In the genomic region with DNA sequence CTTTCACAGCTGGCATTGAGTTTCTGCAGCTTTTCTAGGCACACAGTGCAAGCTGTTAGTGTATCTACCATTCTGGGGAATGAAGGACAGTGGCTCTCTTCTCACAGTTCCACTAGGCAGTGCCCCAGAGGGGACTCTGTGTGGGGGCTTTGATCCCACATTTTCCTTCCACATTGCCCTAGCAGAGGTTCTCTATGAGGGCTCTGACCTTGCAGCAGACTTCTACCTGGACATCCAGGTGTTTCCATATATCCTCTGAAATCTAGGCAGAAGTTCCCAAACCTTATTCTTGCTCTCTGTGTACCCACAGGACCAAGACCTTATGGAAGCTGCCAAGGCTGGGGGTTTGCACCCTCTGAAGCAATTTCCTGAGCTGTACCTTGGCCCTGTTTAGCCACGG, we compare ENCODE assay signal across 21 cellular contexts. TPM values are rescaled to one million over a fixed set of nuclear protein-coding genes. Genes with fewer than 3 reads are reported as not detected.
DNase-seq lines count a peak whose midpoint lies in the region; ATAC-seq and TF ChIP-seq lines count a peak whose summit lies in the region.
"Had no signal": no experiment of that assay in that cellular context is flagged by ENCODE, and none has a peak within 500 bp of the region (broad histone marks: within the 10 kb centered on the region; RNA-seq: fewer than 3 reads in every experiment).

No MANE protein-coding gene starts in this region.

- H3K4me3 Mint-ChIP-seq in T-helper 17 cell = no peak overlapping the region
- H3K4me3 Mint-ChIP-seq: GM23338, H9 had no signal

- H3K9me3 ChIP-seq in T-helper 17 cell (ENCODE audit: control insufficient read depth, low read length, poor library complexity, severe bottlenecking) (no peaks in the 10 kb centered on the region), neutrophil (no peaks in the 10 kb centered on the region)

- H3K79me2 ChIP-seq in ACC112 (ENCODE audit: control insufficient read depth, insufficient read depth, low read length, unreplicated experiment) = peaks cover 26% of the 10 kb centered on the region

- no peak for TF ChIP-seq CTCF in neutrophil (IDR thresholded peaks at IDR 0.05)

- peak overlapping the region; percentile 94 for H3K27ac Mint-ChIP-seq in T-helper 17 cell
- H3K27ac Mint-ChIP-seq: GM23338, H9 had no signal

- no peaks in the 10 kb centered on the region for H3K27me3 Mint-ChIP-seq in T-helper 17 cell

- ATAC-seq in T-helper 17 cell (no peak), GM18873 (IDR thresholded peaks at IDR 0.05; ENCODE audit: low FRiP score, unreplicated experiment) (no peak)
- ATAC-seq: GM23338 had no signal

- H3K36me3 ChIP-seq in ACC112 (ENCODE audit: insufficient read depth, low read length) (peaks cover 81% of the 10 kb centered on the region), neutrophil (no peaks in the 10 kb centered on the region)

- no peak overlapping the region for H2AFZ ChIP-seq in ACC112 (ENCODE audit: low read length, unreplicated experiment)
- H2AFZ ChIP-seq: GM23338 had no signal

- H3K27ac ChIP-seq in ACC112 (ENCODE audit: low read depth, low read length) (0 out of 2 replicates have a peak overlapping the region, but pooled peaks have one; percentile 86), neutrophil (peak overlapping the region; percentile 66)

- no peaks in the 10 kb centered on the region for H3K36me3 Mint-ChIP-seq in T-helper 17 cell (ENCODE audit: low read depth)

- peaks cover 17% of the 10 kb centered on the region for H3K4me1 ChIP-seq in ACC112 (ENCODE audit: control insufficient read depth, insufficient read depth, low read length, unreplicated experiment)
- H3K4me1 ChIP-seq in neutrophil (ENCODE audit: control insufficient read depth in 1 of 2, insufficient read depth in 1 of 2, low read depth in 1 of 2, low read length in 1 of 2) = peaks cover 29 to 53% of the 10 kb centered on the region in 2 experiments

- peaks cover 31% of the 10 kb centered on the region for H3K4me1 Mint-ChIP-seq in T-helper 17 cell
- H3K4me1 Mint-ChIP-seq: GM23338, H9 had no signal

- H3K27me3 ChIP-seq in ACC112 (ENCODE audit: insufficient read depth, low read length) (no peaks in the 10 kb centered on the region), neutrophil (no peaks in the 10 kb centered on the region)

- no peak overlapping the region for H3K4me3 ChIP-seq in ACC112 (ENCODE audit: low read depth, low read length)
- H3K4me3 ChIP-seq in neutrophil (ENCODE audit: low read depth in 1 of 2, low read length in 1 of 2) = no peak overlapping the region
- H3K4me3 ChIP-seq: GM23338 had no signal

- DNase-seq in DMS53 (lab: John Stamatoyannopoulos, UW) = peak; percentile 14
- no peak for DNase-seq in DMS53 treated with DMSO at 0.1 percent for 48 hours (lab: John Stamatoyannopoulos, UW; ENCODE audit: unreplicated experiment)
- no peak for DNase-seq in T-helper 17 cell
- no peak for DNase-seq in NCI-H1048 (lab: John Stamatoyannopoulos, UW)
- DNase-seq: 8988T, H9, NCI-H1092 treated with DMSO at 0.1 percent for 48 hours, NCI-H1436, NCI-H187, NCI-H2081 treated with DMSO at 0.1 percent for 48 hours, NCI-H2171, NCI-H226, NCI-H510A, NCI-H69, Right ventricle myocardium superior, RPMI8226 had no signal

RNA-seq across cellular contexts. Expression of gene IFI44, which starts 2.4 kb away (rescaled TPM):
- total RNA-seq in T-helper 17 cell = 10 to 100 TPM; 72.5 to 89.4 TPM
- total RNA-seq: GM23338, H9 had no signal

RNA-seq across cellular contexts. Expression of gene IFI44L, which starts 27.0 kb away (rescaled TPM):
- 10 to 100 TPM; 21.0 to 25.2 TPM for total RNA-seq in T-helper 17 cell
- total RNA-seq: GM23338, H9, SK-MEL-5 had no signal
